ENCODE assay signal across 7 cellular contexts in genomic region chr17:43398724-43399595, GRCh38. TPM values are rescaled to one million over a fixed set of nuclear protein-coding genes. Genes with fewer than 3 reads are reported as not detected.
DNase-seq lines count a peak whose midpoint lies in the region; ATAC-seq and TF ChIP-seq lines count a peak whose summit lies in the region.

Gene ARL4D, plus strand, starts transcription at chr17:43398993. Its CDS starts 740 bp downstream, at chr17:43399733.

- WGBS in urinary bladder, result under 1% methylated on average over 64 of the region's 64 CpGs

- peak; percentile 61 for ATAC-seq in GM19035 (IDR thresholded peaks at IDR 0.05; ENCODE audit: unreplicated experiment)

- no peaks in the 10 kb centered on the region for H3K27me3 ChIP-seq in right atrium auricular region

- H3K4me3 ChIP-seq in right atrium auricular region (peak within 1 kb of the TSS; percentile 50 to 94), urinary bladder (ENCODE audit: low read depth, low read length) (peak within 1 kb of the TSS; percentile 78)

- H3K27ac ChIP-seq in right atrium auricular region (peak within 1 kb of the TSS; percentile 79 to 92), urinary bladder (ENCODE audit: low read depth) (peak within 1 kb of the TSS; percentile 85)

- H3K36me3 ChIP-seq in right atrium auricular region (no peaks in the 10 kb centered on the region), urinary bladder (ENCODE audit: insufficient read depth) (no peaks in the 10 kb centered on the region)

- H3K4me1 ChIP-seq in right atrium auricular region (peaks cover 0 to 33% of the 10 kb centered on the region in 2 donors), urinary bladder (ENCODE audit: insufficient read depth) (no peaks in the 10 kb centered on the region)

- TF ChIP-seq CTCF in right atrium auricular region (IDR thresholded peaks at IDR 0.05), result peak in 1 of 2 donors; percentile 14

- H3K9me3 ChIP-seq in right atrium auricular region, result no peaks in the 10 kb centered on the region

- DNase-seq in NCI-H1436 treated with DMSO at 0.1 percent for 48 hours (lab: John Stamatoyannopoulos, UW), result peak; percentile 54
- peak; percentile 73 for DNase-seq in T-helper 22 cell (ENCODE audit: low read depth)
- peak in 56 of 58 donors; percentile 15 to 93 (median 74) for DNase-seq in anterior cingulate cortex (lab: John Stamatoyannopoulos, UW)
- peak; percentile 93 for DNase-seq in right atrium auricular region (ENCODE audit: low spot score)
- no peak for DNase-seq in pulmonary artery endothelial cell (ENCODE audit: low read depth, low spot score)

RNA-seq across cellular contexts. Expression of gene ARL4D, which starts in this region (rescaled TPM):
- total RNA-seq in right atrium auricular region (10 to 100 TPM in 1 of 2 donors, 1 to 10 TPM in 1; 5.5 to 24.1 TPM), pulmonary artery endothelial cell (10.6 and 12.9 TPM in 2 replicates), urinary bladder (14.8 TPM)
- polyA plus RNA-seq in urinary bladder, result 112 TPM
